In the genomic region with DNA sequence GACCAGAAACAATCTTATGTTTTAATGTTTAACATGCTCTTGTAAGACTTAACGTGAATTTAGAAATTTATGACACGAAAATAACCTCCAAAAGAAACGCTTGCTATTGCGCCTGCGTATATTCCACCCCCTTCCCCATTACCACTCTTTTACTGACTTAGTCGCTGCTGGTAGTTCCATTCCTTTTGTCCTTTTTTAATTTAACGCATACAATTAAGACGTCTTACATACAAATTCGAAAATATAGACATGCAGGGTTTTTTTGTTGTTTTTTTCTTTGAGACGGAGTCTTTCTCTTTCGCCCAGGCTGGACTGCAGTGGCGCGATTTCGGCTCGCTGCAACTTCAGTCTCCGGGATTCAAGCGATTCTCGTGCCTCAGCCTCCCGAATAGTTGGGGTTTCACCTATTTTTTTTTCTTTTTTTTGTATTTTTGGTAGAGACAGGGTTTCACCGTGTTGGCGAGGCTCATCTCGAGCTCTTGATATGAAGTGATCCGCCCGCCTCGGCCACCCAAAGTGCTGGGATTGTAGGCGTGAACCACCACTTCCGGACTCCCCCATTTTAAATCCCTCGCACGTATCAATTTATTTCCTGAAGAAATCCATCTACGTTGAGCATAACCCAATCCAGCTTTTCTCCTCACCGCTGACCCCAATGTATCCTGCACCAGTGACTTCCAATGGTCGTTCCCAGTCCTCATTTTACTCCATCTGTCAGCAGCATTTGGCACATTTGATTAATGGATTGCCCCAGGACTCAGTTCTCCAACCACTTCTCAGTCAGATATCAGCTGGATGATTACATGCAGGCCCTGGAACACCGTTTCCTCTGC, we compare ENCODE assay signal across 8 cellular contexts. TPM values are rescaled to one million over a fixed set of nuclear protein-coding genes. Genes with fewer than 3 reads are reported as not detected.
DNase-seq lines count a peak whose midpoint lies in the region; ATAC-seq and TF ChIP-seq lines count a peak whose summit lies in the region.

No MANE protein-coding gene starts in this region.

- H3K9me3 ChIP-seq in HUES64 (ENCODE audit: insufficient read depth, low read depth, low read length) (no peaks in the 10 kb centered on the region), SK-N-SH (no peaks in the 10 kb centered on the region), iPS DF 6.9 (ENCODE audit: control insufficient read depth, insufficient read depth, low read length) (no peaks in the 10 kb centered on the region), skeletal muscle satellite cell (replicated peaks; ENCODE audit: low read length) (no peaks in the 10 kb centered on the region)

- CTCF ChIA-PET in SK-N-SH (lab: Yijun Ruan, JAX), result interaction anchor here (0.6 to 1.9 kb wide), 3 partner anchors 11 to 140 kb away, joined by 3 to 13 read pairs (median 3); no protein-coding TSS in a partner anchor

- H3K27me3 ChIP-seq in HUES64 (ENCODE audit: insufficient read depth, low read length), result no peaks in the 10 kb centered on the region
- no peaks in the 10 kb centered on the region for H3K27me3 ChIP-seq in SK-N-SH (ENCODE audit: insufficient read depth)
- H3K27me3 ChIP-seq in iPS DF 6.9 (ENCODE audit: control insufficient read depth, insufficient read depth, low read length), result no peaks in the 10 kb centered on the region
- peaks cover 4% of the 10 kb centered on the region for H3K27me3 ChIP-seq in skeletal muscle satellite cell (ENCODE audit: control insufficient read depth, insufficient read depth, low read length)

- in situ Hi-C loops in astrocyte of the cerebellum (cut with HindIII; ENCODE audit: low sequenced_read_pairs), result no loop called here

- no peaks in the 10 kb centered on the region for H3K4me1 ChIP-seq in HUES64 (ENCODE audit: insufficient read depth, low read length)
- peaks cover 0 to 9% of the 10 kb centered on the region in 2 experiments; a peak in 1 of 4 replicates for H3K4me1 ChIP-seq in SK-N-SH (ENCODE audit: control insufficient read depth in 1 of 2, insufficient read depth in 2 of 2, low read depth in 1 of 2, low read length in 1 of 2)
- no peaks in the 10 kb centered on the region for H3K4me1 ChIP-seq in iPS DF 6.9 (ENCODE audit: control insufficient read depth, insufficient read depth, low read length)
- peaks cover 5% of the 10 kb centered on the region for H3K4me1 ChIP-seq in skeletal muscle satellite cell (ENCODE audit: control insufficient read depth, insufficient read depth, low read length)

- 32% methylated on average over 33 of the region's 33 CpGs for whole genome bisulfite sequencing in HUES64
- WGBS in SK-N-SH (ENCODE audit: low lambda C conversion rate), result 2% methylated on average over 33 of the region's 33 CpGs
- WGBS in iPS DF 6.9 (ENCODE audit: insufficient coverage, insufficient read length), result 100% methylated on average over 2 of the region's 33 CpGs

- peak; percentile 33 for ATAC-seq in GM21576 (IDR thresholded peaks at IDR 0.05; ENCODE audit: unreplicated experiment)

- peak overlapping the region; percentile 87 for H2AFZ ChIP-seq in SK-N-SH (ENCODE audit: low read depth)

- no peak for TF ChIP-seq RAD21 in SK-N-SH (IDR thresholded peaks at IDR 0.05; ENCODE audit: low read length)

- H3K4me3 ChIP-seq in HUES64 (ENCODE audit: low read length), result peak overlapping the region; percentile 87
- H3K4me3 ChIP-seq in SK-N-SH (ENCODE audit: low read depth in 2 of 2, low read length in 1 of 2), result peak overlapping the region; percentile 96 to 99
- peak overlapping the region; percentile 85 for H3K4me3 ChIP-seq in astrocyte of the cerebellum (ENCODE audit: low read depth, low read length)
- H3K4me3 ChIP-seq in iPS DF 6.9 (ENCODE audit: low read length), result peak overlapping the region; percentile 94; the same call in 1 of the 2 replicates
- H3K4me3 ChIP-seq in skeletal muscle satellite cell (ENCODE audit: low read length), result peak overlapping the region; percentile 85

- H3K27ac ChIP-seq in HUES64 (ENCODE audit: low read depth, low read length) (no peak overlapping the region), SK-N-SH (ENCODE audit: low read depth in 2 of 2, low read length in 1 of 2) (peak overlapping the region; percentile 61 to 77), iPS DF 6.9 (ENCODE audit: low read length) (no peak overlapping the region)

- TF ChIP-seq EP300 in SK-N-SH (IDR thresholded peaks at IDR 0.05; ENCODE audit: borderline replicate concordance in 1 of 2, low read depth in 1 of 2, low read length in 1 of 2), result peak in 1 of 2 experiments; percentile 56; a peak in 1 of 4 replicates

- no peaks in the 10 kb centered on the region; the same call in 1 of the 2 replicates for H4K20me1 ChIP-seq in SK-N-SH (ENCODE audit: insufficient read depth)

- peaks cover 11% of the 10 kb centered on the region for H3K36me3 ChIP-seq in HUES64 (ENCODE audit: insufficient read depth, low read length)
- H3K36me3 ChIP-seq in SK-N-SH (replicated peaks in 1 of 2; ENCODE audit: control insufficient read depth in 1 of 2, insufficient read depth in 2 of 2, low read length in 1 of 2), result peaks cover 10 to 14% of the 10 kb centered on the region in 2 experiments
- H3K36me3 ChIP-seq in iPS DF 6.9 (ENCODE audit: control insufficient read depth, insufficient read depth, low read length), result no peaks in the 10 kb centered on the region
- H3K36me3 ChIP-seq in skeletal muscle satellite cell (ENCODE audit: insufficient read depth, low read length), result peaks cover 2% of the 10 kb centered on the region

- POLR2A ChIA-PET in SK-N-SH (lab: Yijun Ruan, JAX), result interaction anchor here (0.9 to 1.4 kb wide), 2 partner anchors 12 to 588 kb away, joined by 4 to 7 read pairs; a partner anchor contains a TSS

- H3K4me2 ChIP-seq in SK-N-SH, result peak overlapping the region; percentile 67
- H3K4me2 ChIP-seq in skeletal muscle satellite cell (ENCODE audit: low read length), result peak overlapping the region; percentile 84

- H3K9me2 ChIP-seq in SK-N-SH, result no peaks in the 10 kb centered on the region

- H3K9ac ChIP-seq in HUES64 (ENCODE audit: low read depth, low read length), result peak overlapping the region; percentile 36; the same call in 1 of the 2 replicates
- peak overlapping the region; percentile 97 for H3K9ac ChIP-seq in SK-N-SH
- peak overlapping the region; percentile 95 for H3K9ac ChIP-seq in skeletal muscle satellite cell (ENCODE audit: low read depth, low read length)

- no peak for TF ChIP-seq CTCF in SK-N-SH (IDR thresholded peaks at IDR 0.05)
- TF ChIP-seq CTCF in astrocyte of the cerebellum (IDR thresholded peaks at IDR 0.05; ENCODE audit: low read depth, low read length, missing control alignments), result no peak

- H3K79me2 ChIP-seq in SK-N-SH (ENCODE audit: insufficient read depth), result peaks cover 43% of the 10 kb centered on the region

- DNase-seq in GDM1 (lab: John Stamatoyannopoulos, UW) (peak; percentile 50), SK-N-SH (peak; percentile 64), astrocyte of the cerebellum (ENCODE audit: low read depth) (peak; percentile 32), iPS DF 6.9 (ENCODE audit: low read depth, low spot score) (no peak)
- no peak for DNase-seq in central memory CD4-positive, alpha-beta T cell

- peaks cover 7% of the 10 kb centered on the region for H3F3A ChIP-seq in SK-N-SH (replicated peaks; ENCODE audit: insufficient read depth)

TF ChIP-seq in SK-N-SH, 30 proteins besides CTCF, POLR2A, EP300 and RAD21 (continues in another document):
- TF ChIP-seq, protein P1, sequence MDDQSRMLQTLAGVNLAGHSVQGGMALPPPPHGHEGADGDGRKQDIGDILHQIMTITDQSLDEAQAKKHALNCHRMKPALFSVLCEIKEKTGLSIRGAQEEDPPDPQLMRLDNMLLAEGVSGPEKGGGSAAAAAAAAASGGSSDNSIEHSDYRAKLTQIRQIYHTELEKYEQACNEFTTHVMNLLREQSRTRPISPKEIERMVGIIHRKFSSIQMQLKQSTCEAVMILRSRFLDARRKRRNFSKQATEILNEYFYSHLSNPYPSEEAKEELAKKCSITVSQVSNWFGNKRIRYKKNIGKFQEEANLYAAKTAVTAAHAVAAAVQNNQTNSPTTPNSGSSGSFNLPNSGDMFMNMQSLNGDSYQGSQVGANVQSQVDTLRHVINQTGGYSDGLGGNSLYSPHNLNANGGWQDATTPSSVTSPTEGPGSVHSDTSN (IDR thresholded peaks at IDR 0.05), result peak; percentile 71
- TF ChIP-seq, protein P2, sequence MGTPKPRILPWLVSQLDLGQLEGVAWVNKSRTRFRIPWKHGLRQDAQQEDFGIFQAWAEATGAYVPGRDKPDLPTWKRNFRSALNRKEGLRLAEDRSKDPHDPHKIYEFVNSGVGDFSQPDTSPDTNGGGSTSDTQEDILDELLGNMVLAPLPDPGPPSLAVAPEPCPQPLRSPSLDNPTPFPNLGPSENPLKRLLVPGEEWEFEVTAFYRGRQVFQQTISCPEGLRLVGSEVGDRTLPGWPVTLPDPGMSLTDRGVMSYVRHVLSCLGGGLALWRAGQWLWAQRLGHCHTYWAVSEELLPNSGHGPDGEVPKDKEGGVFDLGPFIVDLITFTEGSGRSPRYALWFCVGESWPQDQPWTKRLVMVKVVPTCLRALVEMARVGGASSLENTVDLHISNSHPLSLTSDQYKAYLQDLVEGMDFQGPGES (IDR thresholded peaks at IDR 0.05; ENCODE audit: low read depth, low read length), result no peak
- peak; percentile 61; the same call in 1 of the 2 replicates for TF ChIP-seq ELF1 (IDR thresholded peaks at IDR 0.05)
- TF ChIP-seq YY1 (IDR thresholded peaks at IDR 0.05; ENCODE audit: low read depth), result 0 out of 2 replicates have a peak, but pooled peaks have one; percentile 30
- 0 out of 2 replicates have a peak, but pooled peaks have one; percentile 31 for TF ChIP-seq RFX5 (IDR thresholded peaks at IDR 0.05; ENCODE audit: low read length)
- no peak for TF ChIP-seq TCF12 (IDR thresholded peaks at IDR 0.05)

RNA-seq across cellular contexts. Expression of a gene that starts 0.7 kb away (rescaled TPM):
- 11.3 TPM for polyA plus RNA-seq in HUES64 (2013, experiment 1 of 2)
- polyA plus RNA-seq in HUES64 (2013, experiment 2 of 2), result 12.9 TPM
- polyA plus RNA-seq in SK-N-SH (2012; rRNA removed), result 5.3 and 8.1 TPM in 2 replicates
- 8.0 and 11.3 TPM in 2 replicates for polyA plus RNA-seq in SK-N-SH (2012; cell fraction: cytosol; rRNA removed)
- polyA plus RNA-seq in SK-N-SH (2012; cell fraction: nucleus; rRNA removed), result 2.3 and 5.6 TPM in 2 replicates
- 8.4 and 10.7 TPM in 2 replicates for total RNA-seq in skeletal muscle satellite cell (2012; rRNA removed)

RNA-seq across cellular contexts. Expression of a gene that starts 22.7 kb away (rescaled TPM):
- polyA plus RNA-seq in HUES64 (2013, experiment 1 of 2), result not detected
- polyA plus RNA-seq in HUES64 (2013, experiment 2 of 2), result not detected
- not detected in 2 replicates for polyA plus RNA-seq in SK-N-SH (2012; rRNA removed)
- not detected in 2 replicates for polyA plus RNA-seq in SK-N-SH (2012; cell fraction: cytosol; rRNA removed)
- not detected in 2 replicates for polyA plus RNA-seq in SK-N-SH (2012; cell fraction: nucleus; rRNA removed)
- not detected in 2 replicates for total RNA-seq in skeletal muscle satellite cell (2012; rRNA removed)

RNA-seq across cellular contexts. Expression of a gene that starts 34.5 kb away (rescaled TPM):
- polyA plus RNA-seq in HUES64 (2013, experiment 1 of 2), result not detected
- 0.32 TPM for polyA plus RNA-seq in HUES64 (2013, experiment 2 of 2)
- 0.12 and 0.18 TPM in 2 replicates for polyA plus RNA-seq in SK-N-SH (2012; rRNA removed)
- 0.01 TPM in 2 replicates for polyA plus RNA-seq in SK-N-SH (2012; cell fraction: cytosol; rRNA removed)
- polyA plus RNA-seq in SK-N-SH (2012; cell fraction: nucleus; rRNA removed), result 0.07 and 0.19 TPM in 2 replicates
- under 0.01 TPM in 2 replicates for total RNA-seq in skeletal muscle satellite cell (2012; rRNA removed)

RNA-seq across cellular contexts. Expression of a gene that starts 37.3 kb away (rescaled TPM):
- 0.50 TPM for polyA plus RNA-seq in HUES64 (2013, experiment 1 of 2)
- 0.06 TPM for polyA plus RNA-seq in HUES64 (2013, experiment 2 of 2)
- polyA plus RNA-seq in SK-N-SH (2012; rRNA removed), result not detected in 2 replicates
- not detected in 2 replicates for polyA plus RNA-seq in SK-N-SH (2012; cell fraction: cytosol; rRNA removed)
- 0.01 TPM in 1 of 2 replicates, not detected in the other for polyA plus RNA-seq in SK-N-SH (2012; cell fraction: nucleus; rRNA removed)
- total RNA-seq in skeletal muscle satellite cell (2012; rRNA removed), result not detected in 2 replicates

Comparison
In these comparisons a context has a peak if more than half of its experiments do, and no peak if none do; other contexts are left out.
1. DNase-seq: peak in GDM1 (single experiment), SK-N-SH (single experiment) and astrocyte of the cerebellum (single experiment); none in iPS DF 6.9 (single experiment) and central memory CD4-positive, alpha-beta T cell (single experiment).
2. H3K27ac ChIP-seq: peak in SK-N-SH (2 of 2); none in HUES64 (single experiment) and iPS DF 6.9 (single experiment).
3. H3K9ac ChIP-seq: peak in every context shown above with its lines; median percentile 97 in SK-N-SH; 95 in skeletal muscle satellite cell; 36 in HUES64.
4. Peak in every context shown above with its lines, with median percentiles within 50 percentile points of each other: H3K4me3 ChIP-seq.